2 cellular contexts compared by ENCODE assay signal in genomic region chr9:136640176-136641086, GRCh38.
A peak's percentile ranks its signal among the peaks of the same experiment; 100 is the strongest.
TF ChIP-seq lines count a peak whose summit lies in the region.

No MANE protein-coding gene starts in this region.

TF ChIP-seq in HEK293, 187 proteins besides CTCF, POLR2A, EP300 and RAD21:
- TF ChIP-seq PRDM4 (tag by site-specific recombination; IDR thresholded peaks at IDR 0.05) (no peak), ATF2 (tag by site-specific recombination; IDR thresholded peaks at IDR 0.05; ENCODE audit: low read depth) (peak; percentile 35; the same call in 1 of the 2 replicates), ZNF701 (tag by site-specific recombination; IDR thresholded peaks at IDR 0.05) (no peak), MYNN (tag by site-specific recombination; IDR thresholded peaks at IDR 0.05; ENCODE audit: borderline replicate concordance) (no peak), ZIC2 (tag by site-specific recombination; IDR thresholded peaks at IDR 0.05) (peak; percentile 75; the same call in 1 of the 2 replicates), ZNF677 (tag by site-specific recombination; IDR thresholded peaks at IDR 0.05) (no peak), ZNF48 (tag by site-specific recombination; IDR thresholded peaks at IDR 0.05) (no peak), ZSCAN23 (tag by site-specific recombination; IDR thresholded peaks at IDR 0.05) (no peak), GLIS1 (tag by site-specific recombination; IDR thresholded peaks at IDR 0.05) (0 out of 2 replicates have a peak, but pooled peaks have one; percentile 20), ZNF747 (tag by site-specific recombination; IDR thresholded peaks at IDR 0.05) (no peak), ZFP3 (tag by site-specific recombination; IDR thresholded peaks at IDR 0.05; ENCODE audit: low read depth) (no peak), ZNF600 (tag by site-specific recombination; IDR thresholded peaks at IDR 0.05) (no peak), ZNF560 (tag by site-specific recombination; IDR thresholded peaks at IDR 0.05; ENCODE audit: borderline replicate concordance) (no peak), ZNF280C (tag by site-specific recombination; IDR thresholded peaks at IDR 0.05) (no peak), ZNF324 (tag by site-specific recombination; IDR thresholded peaks at IDR 0.05) (no peak), ZNF768 (tag by site-specific recombination; IDR thresholded peaks at IDR 0.05) (no peak), ZNF23 (tag by site-specific recombination; IDR thresholded peaks at IDR 0.05; ENCODE audit: borderline replicate concordance) (no peak), ZNF121 (tag by site-specific recombination; IDR thresholded peaks at IDR 0.05) (peak; percentile 3; the same call in 1 of the 2 replicates), ZNF555 (tag by site-specific recombination; conservative IDR thresholded peaks at IDR 0.05) (no peak), EGR2 (tag by site-specific recombination; IDR thresholded peaks at IDR 0.05; ENCODE audit: low read depth) (no peak), WT1 (tag by site-specific recombination; IDR thresholded peaks at IDR 0.05) (no peak)

TF ChIP-seq in H1, 55 proteins besides CTCF, POLR2A, EP300 and RAD21:
- TF ChIP-seq SUZ12 (IDR thresholded peaks at IDR 0.05; ENCODE audit: low read length) (no peak), ZNF274 (IDR thresholded peaks at IDR 0.05; ENCODE audit: borderline replicate concordance, extremely low read depth, low read length) (no peak), PHF8 (conservative IDR thresholded peaks at IDR 0.05; ENCODE audit: low read depth, low read length) (no peak), RFX5 (IDR thresholded peaks at IDR 0.05; ENCODE audit: borderline replicate concordance, low read depth, low read length) (no peak), BACH1 (IDR thresholded peaks at IDR 0.05; ENCODE audit: low read length) (no peak), MAX (IDR thresholded peaks at IDR 0.05) (no peak), POU5F1 (IDR thresholded peaks at IDR 0.05; ENCODE audit: low read depth, low read length) (no peak), SP4 (IDR thresholded peaks at IDR 0.05; ENCODE audit: low read length) (no peak), CREB1 (IDR thresholded peaks at IDR 0.05) (no peak)
